In genomic region chr4:100935090-100935489, GRCh38 we compare ENCODE assay signal across 8 cellular contexts.
DNase-seq lines count a peak whose midpoint lies in the region; ATAC-seq and TF ChIP-seq lines count a peak whose summit lies in the region.
"Had no signal": no experiment of that assay in that cellular context is flagged by ENCODE, and none has a peak within 500 bp of the region (broad histone marks: within the 10 kb centered on the region; RNA-seq: fewer than 3 reads in every experiment).

No MANE protein-coding gene starts in this region.

- H3K4me3 ChIP-seq in HL-60 (replicated peaks; ENCODE audit: insufficient read depth, low read length), result no peak overlapping the region
- H3K4me3 ChIP-seq in neural cell (ENCODE audit: low read length), result no peak overlapping the region

- H3K27me3 ChIP-seq in HL-60 (ENCODE audit: insufficient read depth, poor library complexity, severe bottlenecking), result no peaks in the 10 kb centered on the region
- no peaks in the 10 kb centered on the region for H3K27me3 ChIP-seq in neural cell (ENCODE audit: insufficient read depth, low read depth, low read length)

- peaks cover 1 to 6% (median 4%) of the 10 kb centered on the region in 3 donors for H3K27me3 Mint-ChIP-seq in CD14-positive monocyte (ENCODE audit: low read depth in 3 of 3)
- H3K27me3 Mint-ChIP-seq in activated T-helper 2 cell treated with anti-CD3 and anti-CD28 coated beads, Interferon-gamma antibody, Interleukin-2, Interleukin-4, amounts not matched to agents 10 μg/mL and 5 μg/mL and 100 μg/mL, durations not matched to agents 14 hours and 24 hours and 36 hours (ENCODE audit: low read depth), result peaks cover 8% of the 10 kb centered on the region

- H3K79me2 ChIP-seq in neural cell (replicated peaks; ENCODE audit: insufficient read depth, low read length), result no peaks in the 10 kb centered on the region

- H3K9me3 ChIP-seq in neural cell (ENCODE audit: low read length), result no peaks in the 10 kb centered on the region

- no peak overlapping the region for H3K27ac Mint-ChIP-seq in CD14-positive monocyte
- no peak overlapping the region for H3K27ac Mint-ChIP-seq in activated T-helper 2 cell treated with anti-CD3 and anti-CD28 coated beads, Interferon-gamma antibody, Interleukin-2, Interleukin-4, amounts not matched to agents 10 μg/mL and 5 μg/mL and 100 μg/mL, durations not matched to agents 14 hours and 24 hours and 36 hours
- H3K27ac Mint-ChIP-seq: activated naive CD8-positive, alpha-beta T cell treated with anti-CD3 and anti-CD28 coated beads, Interleukin-2, amount 10 ng/mL, durations not matched to agents 7 days and 5 days had no signal

- H3K36me3 Mint-ChIP-seq in CD14-positive monocyte, result no peaks in the 10 kb centered on the region
- no peaks in the 10 kb centered on the region for H3K36me3 Mint-ChIP-seq in activated T-helper 2 cell treated with anti-CD3 and anti-CD28 coated beads, Interferon-gamma antibody, Interleukin-2, Interleukin-4, amounts not matched to agents 10 μg/mL and 5 μg/mL and 100 μg/mL, durations not matched to agents 14 hours and 24 hours and 36 hours (ENCODE audit: low read depth)
- H3K36me3 Mint-ChIP-seq: activated naive CD8-positive, alpha-beta T cell treated with anti-CD3 and anti-CD28 coated beads, Interleukin-2, amount 10 ng/mL, durations not matched to agents 7 days and 5 days had no signal

- DNase-seq in HL-60 (ENCODE audit: low read depth in 1 of 2, low spot score in 1 of 2) (peak in 1 of 2 experiments; percentile 12), astrocyte of the hippocampus (ENCODE audit: low read depth, low spot score) (peak; percentile 8), CD14-positive monocyte (ENCODE audit: low spot score) (no peak)
- no peak for DNase-seq in activated T-helper 2 cell treated with anti-CD3 and anti-CD28 coated beads, Interferon-gamma antibody, Interleukin-2, Interleukin-4, amounts not matched to agents 10 μg/mL and 5 μg/mL and 100 μg/mL, durations not matched to agents 14 hours and 24 hours and 36 hours (ENCODE audit: low spot score)
- DNase-seq: activated naive CD8-positive, alpha-beta T cell treated with anti-CD3 and anti-CD28 coated beads, Interleukin-2, amount 10 ng/mL, durations not matched to agents 7 days and 5 days had no signal

- no peak for ATAC-seq in HG03196 (IDR thresholded peaks at IDR 0.05; ENCODE audit: unreplicated experiment)

- H3K27ac ChIP-seq in HL-60 (replicated peaks) (no peak overlapping the region), neural cell (ENCODE audit: low read length) (no peak overlapping the region)

- H3K9me3 Mint-ChIP-seq in CD14-positive monocyte, result peaks cover 0 to 4% (median 0%) of the 10 kb centered on the region in 7 donors
- no peaks in the 10 kb centered on the region for H3K9me3 Mint-ChIP-seq in activated T-helper 2 cell treated with anti-CD3 and anti-CD28 coated beads, Interferon-gamma antibody, Interleukin-2, Interleukin-4, amounts not matched to agents 10 μg/mL and 5 μg/mL and 100 μg/mL, durations not matched to agents 14 hours and 24 hours and 36 hours
- H3K9me3 Mint-ChIP-seq: activated naive CD8-positive, alpha-beta T cell treated with anti-CD3 and anti-CD28 coated beads, Interleukin-2, amount 10 ng/mL, durations not matched to agents 7 days and 5 days had no signal

- no peak for TF ChIP-seq EP300 in neural cell (conservative IDR thresholded peaks at IDR 0.05; ENCODE audit: poor library complexity, severe bottlenecking)

- H3K9ac ChIP-seq in neural cell (ENCODE audit: low read length), result no peak overlapping the region

- H4K20me1 ChIP-seq in neural cell (ENCODE audit: insufficient read depth), result no peaks in the 10 kb centered on the region

- no peak overlapping the region for H3K4me3 Mint-ChIP-seq in CD14-positive monocyte
- H3K4me3 Mint-ChIP-seq in activated T-helper 2 cell treated with anti-CD3 and anti-CD28 coated beads, Interferon-gamma antibody, Interleukin-2, Interleukin-4, amounts not matched to agents 10 μg/mL and 5 μg/mL and 100 μg/mL, durations not matched to agents 14 hours and 24 hours and 36 hours (ENCODE audit: low read depth), result no peak overlapping the region
- H3K4me3 Mint-ChIP-seq: activated naive CD8-positive, alpha-beta T cell treated with anti-CD3 and anti-CD28 coated beads, Interleukin-2, amount 10 ng/mL, durations not matched to agents 7 days and 5 days had no signal

- H3K4me1 Mint-ChIP-seq in CD14-positive monocyte, result peaks cover 8% of the 10 kb centered on the region
- peaks cover 6% of the 10 kb centered on the region for H3K4me1 Mint-ChIP-seq in activated T-helper 2 cell treated with anti-CD3 and anti-CD28 coated beads, Interferon-gamma antibody, Interleukin-2, Interleukin-4, amounts not matched to agents 10 μg/mL and 5 μg/mL and 100 μg/mL, durations not matched to agents 14 hours and 24 hours and 36 hours (ENCODE audit: low read depth)

- peak; percentile 37 for TF ChIP-seq CTCF in GM12873 (IDR thresholded peaks at IDR 0.05; ENCODE audit: insufficient read depth, low read depth, low read length, missing control alignments)
- TF ChIP-seq CTCF in HL-60 (IDR thresholded peaks at IDR 0.05; ENCODE audit: insufficient read depth, low read length), result peak; percentile 33
- TF ChIP-seq CTCF in neural cell (IDR thresholded peaks at IDR 0.05; ENCODE audit: poor library complexity, severe bottlenecking), result peak; percentile 11
- no peak for TF ChIP-seq CTCF in CD14-positive monocyte (IDR thresholded peaks at IDR 0.05)

- no peak for TF ChIP-seq RAD21 in neural cell (conservative IDR thresholded peaks at IDR 0.05)

- intact Hi-C loops in CD14-positive monocyte (cut with micrococcal nuclease), result no loop called here
- intact Hi-C loops in activated T-helper 2 cell treated with anti-CD3 and anti-CD28 coated beads, Interferon-gamma antibody, Interleukin-2, Interleukin-4, amounts not matched to agents 10 μg/mL and 5 μg/mL and 100 μg/mL, durations not matched to agents 14 hours and 24 hours and 36 hours (cut with micrococcal nuclease), result no loop called here

- no peak overlapping the region for H2AFZ ChIP-seq in neural cell (ENCODE audit: low read depth, low read length)

- H3K36me3 ChIP-seq in neural cell (ENCODE audit: insufficient read depth, low read length), result no peaks in the 10 kb centered on the region

- no peaks in the 10 kb centered on the region for H3F3A ChIP-seq in neural cell (ENCODE audit: insufficient read depth, low read length, poor library complexity, severe bottlenecking)

- no peaks in the 10 kb centered on the region for H3K9me2 ChIP-seq in neural cell (ENCODE audit: insufficient read depth, low read length)

- H3K4me2 ChIP-seq in neural cell (ENCODE audit: low read length), result no peak overlapping the region

TF ChIP-seq in neural cell, 6 proteins besides CTCF, POLR2A, EP300 and RAD21:
- TF ChIP-seq EZH2 (IDR thresholded peaks at IDR 0.05; ENCODE audit: borderline replicate concordance, insufficient read depth, low read length, poor library complexity, severe bottlenecking), result no peak
- no peak for TF ChIP-seq POLR2AphosphoS5 (IDR thresholded peaks at IDR 0.05)
- no peak for TF ChIP-seq TAF1 (IDR thresholded peaks at IDR 0.05; ENCODE audit: low read depth)
- no peak for TF ChIP-seq REST (IDR thresholded peaks at IDR 0.05; ENCODE audit: borderline replicate concordance)
- TF ChIP-seq SMC3 (conservative IDR thresholded peaks at IDR 0.05; ENCODE audit: poor library complexity), result no peak
- no peak for TF ChIP-seq MXI1 (conservative IDR thresholded peaks at IDR 0.05; ENCODE audit: poor library complexity, severe bottlenecking)
